In the genomic region with DNA sequence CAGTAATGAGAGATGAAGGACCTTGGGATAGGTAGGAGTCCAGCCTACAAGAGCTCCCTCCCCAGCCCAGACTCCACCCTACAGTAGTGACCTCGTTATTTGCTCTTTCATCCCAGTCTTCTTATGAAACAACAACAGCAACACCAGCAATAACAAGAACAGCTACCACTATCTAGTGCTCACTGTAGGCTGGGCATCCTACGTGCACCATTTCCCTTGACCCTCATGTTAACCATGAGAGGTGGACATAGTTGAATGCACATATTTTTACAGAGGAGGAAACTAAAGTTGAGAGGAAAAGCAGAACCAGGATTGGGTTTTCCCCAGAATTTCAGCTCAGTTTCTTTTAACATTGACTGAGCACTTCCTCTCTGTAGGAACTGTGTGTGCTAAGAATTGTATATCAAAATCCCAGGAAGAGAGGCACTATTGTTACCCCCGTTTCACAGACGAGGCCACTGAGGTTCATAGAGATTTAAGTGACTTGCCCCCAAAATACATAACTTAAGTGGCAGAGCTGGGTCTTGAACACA, we compare ENCODE assay signal across 20 cellular contexts.
"Had no signal": no experiment of that assay in that cellular context is flagged by ENCODE, and none has a peak within 500 bp of the region (broad histone marks: within the 10 kb centered on the region; RNA-seq: fewer than 3 reads in every experiment).

No MANE protein-coding gene starts in this region.

- DNase-seq: effector CD8-positive, alpha-beta T cell; foreskin melanocyte; kidney; left cardiac atrium; left ventricle myocardium inferior; lower lobe of right lung; posterior cingulate gyrus; stimulated activated CD4-positive, alpha-beta T cell treated with anti-CD3 and anti-CD28 coated beads, Interleukin-2, amount 100 ng/mL, for 24 hours; stimulated activated CD4-positive, alpha-beta T cell treated with anti-CD3 and anti-CD28 coated beads, Interleukin-4, amount 100 ng/mL, for 4 hours; stimulated activated naive CD8-positive, alpha-beta T cell treated with anti-CD3 and anti-CD28 coated beads, Interleukin-15, Interleukin-2, amounts not matched to agents 100 U/mL and 50 U/mL, for 24 hours; thyroid gland had no signal

- H3K27ac ChIP-seq: coronary artery, hepatocyte, left ventricle myocardium inferior, lower lobe of right lung, neutrophil, suprapubic skin, thyroid gland had no signal

- H3K4me2 ChIP-seq: hepatocyte had no signal

- H2AFZ ChIP-seq: hepatocyte had no signal

- H3K36me3 ChIP-seq: left ventricle myocardium inferior, lower lobe of right lung, neutrophil, suprapubic skin, thyroid gland had no signal

- H3K79me2 ChIP-seq: hepatocyte had no signal

- H3K4me3 Mint-ChIP-seq: memory B cell; mesothelial cell of epicardium; natural killer cell treated with Interleukin-12 subunit alpha and Interleukin-12 subunit beta and Interleukin-15 and Interleukin-18, amount 100 ng/mL, for 72 hours; type B pancreatic cell had no signal

- H3K36me3 Mint-ChIP-seq: memory B cell; mesothelial cell of epicardium; natural killer cell treated with Interleukin-12 subunit alpha and Interleukin-12 subunit beta and Interleukin-15 and Interleukin-18, amount 100 ng/mL, for 72 hours; type B pancreatic cell had no signal

- H3K27ac Mint-ChIP-seq: memory B cell; mesothelial cell of epicardium; natural killer cell treated with Interleukin-12 subunit alpha and Interleukin-12 subunit beta and Interleukin-15 and Interleukin-18, amount 100 ng/mL, for 72 hours; type B pancreatic cell had no signal

- H3K27me3 ChIP-seq: hepatocyte, thyroid gland had no signal

- H3K4me1 ChIP-seq: left ventricle myocardium inferior, lower lobe of right lung, suprapubic skin, thyroid gland had no signal

- H3K4me3 ChIP-seq: coronary artery, hepatocyte, left ventricle myocardium inferior, lower lobe of right lung, suprapubic skin, thyroid gland had no signal

- ATAC-seq: left cardiac atrium; lower lobe of right lung; sciatic nerve; stimulated activated naive CD8-positive, alpha-beta T cell treated with anti-CD3 and anti-CD28 coated beads, Interleukin-15, Interleukin-2, amounts not matched to agents 100 U/mL and 50 U/mL, for 24 hours had no signal

- H3K9me3 Mint-ChIP-seq: memory B cell; natural killer cell treated with Interleukin-12 subunit alpha and Interleukin-12 subunit beta and Interleukin-15 and Interleukin-18, amount 100 ng/mL, for 72 hours; type B pancreatic cell had no signal

- H3K9me3 ChIP-seq: lower lobe of right lung, neutrophil, suprapubic skin, thyroid gland had no signal

- H3K4me1 Mint-ChIP-seq: mesothelial cell of epicardium had no signal
